ENCODE assay signal across 22 cellular contexts in the genomic region with DNA sequence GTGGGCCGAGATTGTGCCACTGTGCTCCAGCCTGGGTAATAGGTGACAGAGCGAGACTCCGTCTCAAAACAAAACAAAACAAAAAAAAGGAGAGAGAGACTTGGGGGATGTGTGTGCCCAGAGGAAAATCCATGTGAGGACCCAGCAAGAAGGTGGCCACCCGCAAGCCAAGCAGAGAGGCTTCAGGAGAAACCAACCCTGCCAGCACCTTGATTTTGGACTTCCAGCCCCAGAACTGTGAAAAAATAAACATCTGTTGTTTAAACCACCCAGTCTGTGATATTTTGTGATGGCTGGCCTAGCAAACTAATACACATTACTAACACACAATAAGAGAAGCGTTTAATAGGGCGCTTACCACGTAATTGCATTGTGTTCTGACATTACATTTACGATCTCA. TPM values are rescaled to one million over a fixed set of nuclear protein-coding genes. Genes with fewer than 3 reads are reported as not detected.
DNase-seq lines count a peak whose midpoint lies in the region; ATAC-seq, FAIRE-seq and TF ChIP-seq lines count a peak whose summit lies in the region.
"Had no signal": no experiment of that assay in that cellular context is flagged by ENCODE, and none has a peak within 500 bp of the region (broad histone marks: within the 10 kb centered on the region; RNA-seq: fewer than 3 reads in every experiment).

No MANE protein-coding gene starts in this region.

- DNase-seq in HepG2 (ENCODE audit: low spot score) (no peak), right lobe of liver (no peak), hepatocyte (ENCODE audit: low spot score) (no peak), prostate gland (ENCODE audit: low spot score) (no peak), uterus (no peak), amygdala (lab: John Stamatoyannopoulos, UW) (no peak), GM19240 (ENCODE audit: insufficient read length, low spot score) (no peak)
- DNase-seq: activated CD4-positive, alpha-beta T cell treated with anti-CD3 and anti-CD28 coated beads, Interleukin-2, amount 10 ng/mL, durations not matched to agents 24 days and 14 days; activated naive CD4-positive, alpha-beta T cell treated with anti-CD3 and anti-CD28 coated beads, Interleukin-2, amount 10 ng/mL, durations not matched to agents 7 days and 5 days; activated T-cell treated with anti-CD3 and anti-CD28 coated beads, Interleukin-2, amount 50 U/mL, for 72 hours; amniotic stem cell; BE2C; caudate nucleus; NCI-H1092; NCI-H187 treated with DMSO at 0.1 percent for 48 hours; NCI-H226; NCI-H748 treated with DMSO at 0.1 percent for 48 hours had no signal

- H3K36me3 ChIP-seq in HepG2 (replicated peaks in 1 of 2; ENCODE audit: control insufficient read depth in 1 of 2, insufficient read depth in 2 of 2, low read length in 2 of 2) (no peaks in the 10 kb centered on the region), right lobe of liver (no peaks in the 10 kb centered on the region), hepatocyte (replicated peaks; ENCODE audit: insufficient read depth, low read depth) (no peaks in the 10 kb centered on the region), prostate gland (no peaks in the 10 kb centered on the region), uterus (no peaks in the 10 kb centered on the region)
- H3K36me3 ChIP-seq: BE2C, vagina had no signal

- WGBS in HepG2 (ENCODE audit: low lambda C conversion rate): 77% methylated on average over 8 of the region's 8 CpGs
- WGBS in right lobe of liver (ENCODE audit: insufficient coverage, low coverage, low lambda C conversion rate, missing lambda C conversion rate): 94% methylated on average over 8 of the region's 8 CpGs
- 92% methylated on average over 8 of the region's 8 CpGs for WGBS in hepatocyte (ENCODE audit: low lambda C conversion rate, missing lambda C conversion rate)
- WGBS in prostate gland: 91% methylated on average over 8 of the region's 8 CpGs

- H3K4me2 ChIP-seq in HepG2 (ENCODE audit: low read depth, low read length) (peak overlapping the region; percentile 21; the same call in 1 of the 2 replicates), hepatocyte (no peak overlapping the region)

- no peak overlapping the region for H3K27ac ChIP-seq in HepG2 (ENCODE audit: extremely low read length, insufficient read depth, low read length)
- H3K27ac ChIP-seq in right lobe of liver: no peak overlapping the region
- H3K27ac ChIP-seq in hepatocyte: peak overlapping the region; percentile 90
- H3K27ac ChIP-seq in prostate gland: peak overlapping the region; percentile 80 to 98
- H3K27ac ChIP-seq in uterus: peak overlapping the region; percentile 96 to 97
- H3K27ac ChIP-seq: vagina, VCaP had no signal

- TF ChIP-seq EP300 in HepG2 (IDR thresholded peaks at IDR 0.05; ENCODE audit: low read depth in 2 of 2, low read length in 2 of 2) (no peak), HepG2 (CRISPR knock-in tag; IDR thresholded peaks at IDR 0.05; ENCODE audit: borderline replicate concordance) (no peak)

- H3K79me2 ChIP-seq in HepG2 (ENCODE audit: insufficient read depth, low read length): no peaks in the 10 kb centered on the region
- H3K79me2 ChIP-seq in hepatocyte: no peaks in the 10 kb centered on the region

- H3K4me1 ChIP-seq in HepG2 (ENCODE audit: insufficient read depth, low read length) (peaks cover 68% of the 10 kb centered on the region), right lobe of liver (peaks cover 0 to 9% (median 2%) of the 10 kb centered on the region in 4 donors), hepatocyte (ENCODE audit: insufficient read depth) (peaks cover 12% of the 10 kb centered on the region), prostate gland (replicated peaks) (peaks cover 13% of the 10 kb centered on the region), uterus (peaks cover 0 to 17% of the 10 kb centered on the region in 2 donors)

- H4K20me1 ChIP-seq in HepG2 (ENCODE audit: insufficient read depth, low read length) (no peaks in the 10 kb centered on the region), hepatocyte (ENCODE audit: insufficient read depth, poor library complexity, severe bottlenecking) (no peaks in the 10 kb centered on the region)

- H3K27me3 ChIP-seq in HepG2 (ENCODE audit: control insufficient read depth in 1 of 2, insufficient read depth in 2 of 2, low read length in 2 of 2): no peaks in the 10 kb centered on the region; a peak in 1 of 5 replicates
- no peaks in the 10 kb centered on the region for H3K27me3 ChIP-seq in right lobe of liver
- no peaks in the 10 kb centered on the region for H3K27me3 ChIP-seq in hepatocyte
- H3K27me3 ChIP-seq in prostate gland (replicated peaks; ENCODE audit: insufficient read depth): no peaks in the 10 kb centered on the region
- H3K27me3 ChIP-seq in uterus: no peaks in the 10 kb centered on the region
- H3K27me3 ChIP-seq: BE2C, vagina had no signal

- no peak for TF ChIP-seq RAD21 in HepG2 (CRISPR knock-in tag; IDR thresholded peaks at IDR 0.05)

- BruUV-seq in HepG2 (replicated peaks; lab: Mats Ljungman, UMichigan): no TSS peak

- H3K9ac ChIP-seq in HepG2 (ENCODE audit: insufficient read depth, low read depth, low read length): no peak overlapping the region

- H3K4me3 ChIP-seq in HepG2 (replicated peaks in 1 of 3; ENCODE audit: insufficient read depth in 1 of 3, low read depth in 2 of 3, low read length in 3 of 3) (no peak overlapping the region), right lobe of liver (no peak overlapping the region), hepatocyte (no peak overlapping the region), prostate gland (no peak overlapping the region), uterus (no peak overlapping the region)
- H3K4me3 ChIP-seq: vagina had no signal

- intact Hi-C loops in HepG2 (cut with micrococcal nuclease; ENCODE audit: unreplicated experiment) (no loop called here), right lobe of liver (cut with DNase I) (no loop called here), prostate gland (cut with DNase I) (no loop called here), uterus (cut with DNase I; ENCODE audit: low total_unique reads) (loop anchor here (10.0 kb wide), 1 partner anchor 135 kb away; no protein-coding TSS in a partner anchor)

- in situ Hi-C loops in HepG2 (cut with HindIII; ENCODE audit: extremely low pct_ligation_motif_present, low pct_unique_long_range_greater_than_20kb): no loop called here

- H3K9me3 ChIP-seq in HepG2 (ENCODE audit: low read length): no peaks in the 10 kb centered on the region
- no peaks in the 10 kb centered on the region for H3K9me3 ChIP-seq in right lobe of liver
- H3K9me3 ChIP-seq in hepatocyte (ENCODE audit: low read depth): no peaks in the 10 kb centered on the region
- H3K9me3 ChIP-seq in prostate gland: no peaks in the 10 kb centered on the region
- no peaks in the 10 kb centered on the region for H3K9me3 ChIP-seq in uterus
- H3K9me3 ChIP-seq: BE2C, vagina had no signal

- no peak overlapping the region for H2AFZ ChIP-seq in HepG2 (ENCODE audit: low read length)
- H2AFZ ChIP-seq in hepatocyte: no peak overlapping the region

- ATAC-seq in HepG2 (no peak), right lobe of liver (no peak), HG02798 (IDR thresholded peaks at IDR 0.05; ENCODE audit: poor library complexity, unreplicated experiment) (no peak)
- ATAC-seq: activated T-cell treated with anti-CD3 and anti-CD28 coated beads, Interleukin-2, amount 50 U/mL, for 72 hours; Right ventricle myocardium inferior had no signal

- FAIRE-seq in HepG2 (lab: Jason Lieb, UNC): no peak
- FAIRE-seq: GM12891 had no signal

- TF ChIP-seq CTCF in HepG2 (CRISPR knock-in tag; IDR thresholded peaks at IDR 0.05) (no peak), right lobe of liver (IDR thresholded peaks at IDR 0.05) (no peak), hepatocyte (IDR thresholded peaks at IDR 0.05; ENCODE audit: poor library complexity) (no peak), prostate gland (IDR thresholded peaks at IDR 0.05) (no peak), uterus (IDR thresholded peaks at IDR 0.05) (no peak)

- no peak for TF ChIP-seq POLR2A in HepG2 (IDR thresholded peaks at IDR 0.05; ENCODE audit: insufficient read depth in 1 of 2, low read depth in 2 of 2, low read length in 2 of 2)
- TF ChIP-seq POLR2A in right lobe of liver (IDR thresholded peaks at IDR 0.05): no peak
- TF ChIP-seq POLR2A in prostate gland (IDR thresholded peaks at IDR 0.05): no peak
- no peak for TF ChIP-seq POLR2A in uterus (IDR thresholded peaks at IDR 0.05)

- CTCF ChIA-PET in HepG2 (lab: Yijun Ruan, JAX; ENCODE audit: low intra/inter-chr PET ratio, low total read pairs): no interaction called here

- no peaks in the 10 kb centered on the region for H3K9me2 ChIP-seq in hepatocyte (replicated peaks; ENCODE audit: insufficient read depth)

- POLR2A ChIA-PET in HepG2 (lab: Yijun Ruan, JAX): interaction anchor here (1.0 to 2.1 kb wide), 7 partner anchors 22 to 110 kb away, joined by 3 to 7 read pairs (median 4); a partner anchor contains a TSS

RNA-seq across cellular contexts. Expression of a gene that starts 21.2 kb away (rescaled TPM):
- 41.4 and 61.4 TPM in 2 replicates for total RNA-seq in HepG2 (2016; rRNA removed; fragmentation: Illumina TruSeq; extraction: Trizol)
- 25.1 and 26.3 TPM in 2 replicates for total RNA-seq in HepG2 (2016; cell fraction: cytosol; rRNA removed; fragmentation: Illumina TruSeq; extraction: Trizol; ENCODE audit: low read depth)
- total RNA-seq in HepG2 (2016; cell fraction: insoluble cytoplasmic fraction; rRNA removed; fragmentation: Illumina TruSeq; extraction: Trizol): 43.5 and 58.4 TPM in 2 replicates
- 41.6 and 41.7 TPM in 2 replicates for total RNA-seq in HepG2 (2016; cell fraction: membrane; rRNA removed; fragmentation: Illumina TruSeq; extraction: Trizol)
- 22.3 and 24.9 TPM in 2 replicates for total RNA-seq in HepG2 (2016; cell fraction: nucleus; rRNA removed; fragmentation: Illumina TruSeq; extraction: Trizol)
- polyA plus RNA-seq in HepG2 (2011; rRNA removed): 109 and 110 TPM in 2 replicates
- 154 and 163 TPM in 2 replicates for polyA plus RNA-seq in HepG2 (2011; cell fraction: cytosol; rRNA removed)
- 73.0 and 74.6 TPM in 2 replicates for polyA plus RNA-seq in HepG2 (2011; cell fraction: nucleus; rRNA removed)
- 58.3 and 59.9 TPM in 2 replicates for polyA plus RNA-seq in HepG2 (2012)
- polyA plus RNA-seq in HepG2 (2016; cell fraction: cytosol; fragmentation: Illumina TruSeq; extraction: Trizol; ENCODE audit: low read depth): 60.8 and 72.4 TPM in 2 replicates
- 152 and 166 TPM in 2 replicates for polyA plus RNA-seq in HepG2 (2016; cell fraction: insoluble cytoplasmic fraction; fragmentation: Illumina TruSeq; extraction: Trizol; ENCODE audit: low read depth)
- 76.6 and 79.8 TPM in 2 replicates for polyA plus RNA-seq in HepG2 (2016; cell fraction: membrane; fragmentation: Illumina TruSeq; extraction: Trizol; ENCODE audit: low read depth)
- polyA plus RNA-seq in HepG2 (2016; cell fraction: nucleus; fragmentation: Illumina TruSeq; extraction: Trizol; ENCODE audit: insufficient read depth, low read depth): 71.7 and 73.1 TPM in 2 replicates
- 73.8 and 91.5 TPM in 2 replicates for polyA minus RNA-seq in HepG2 (2011; rRNA and poly(A)+ RNA removed; ENCODE audit: low replicate concordance)
- 34.7 and 35.7 TPM in 2 replicates for polyA minus RNA-seq in HepG2 (2011; cell fraction: cytosol; rRNA and poly(A)+ RNA removed)
- 19.7 and 25.7 TPM in 2 replicates for polyA minus RNA-seq in HepG2 (2011; cell fraction: nucleus; rRNA and poly(A)+ RNA removed)
- 10 to 100 TPM; 56.0 to 94.8 (median 67.2) TPM for total RNA-seq in right lobe of liver
- 42.6 and 52.9 TPM in 2 replicates for total RNA-seq in hepatocyte
- polyA plus RNA-seq in hepatocyte: 129 and 131 TPM in 2 replicates
- 100 to 1,000 TPM in 1 of 2 donors, 10 to 100 TPM in 1; 74.3 to 148 TPM for total RNA-seq in prostate gland
- total RNA-seq in uterus: 10 to 100 TPM; 14.4 to 56.4 (median 17.8) TPM

RNA-seq across cellular contexts. Expression of a gene that starts 46.6 kb away (rescaled TPM):
- total RNA-seq in HepG2 (2016; rRNA removed; fragmentation: Illumina TruSeq; extraction: Trizol): 20.8 and 28.1 TPM in 2 replicates
- total RNA-seq in HepG2 (2016; cell fraction: cytosol; rRNA removed; fragmentation: Illumina TruSeq; extraction: Trizol; ENCODE audit: low read depth): 7.3 and 8.2 TPM in 2 replicates
- total RNA-seq in HepG2 (2016; cell fraction: insoluble cytoplasmic fraction; rRNA removed; fragmentation: Illumina TruSeq; extraction: Trizol): 20.3 and 27.3 TPM in 2 replicates
- 21.0 and 23.1 TPM in 2 replicates for total RNA-seq in HepG2 (2016; cell fraction: membrane; rRNA removed; fragmentation: Illumina TruSeq; extraction: Trizol)
- 36.0 and 41.8 TPM in 2 replicates for total RNA-seq in HepG2 (2016; cell fraction: nucleus; rRNA removed; fragmentation: Illumina TruSeq; extraction: Trizol)
- polyA plus RNA-seq in HepG2 (2011; rRNA removed): 8.6 and 9.3 TPM in 2 replicates
- 6.1 and 7.7 TPM in 2 replicates for polyA plus RNA-seq in HepG2 (2011; cell fraction: cytosol; rRNA removed)
- 13.7 and 15.2 TPM in 2 replicates for polyA plus RNA-seq in HepG2 (2011; cell fraction: nucleus; rRNA removed)
- polyA plus RNA-seq in HepG2 (2012): 14.0 and 17.1 TPM in 2 replicates
- polyA plus RNA-seq in HepG2 (2016; cell fraction: cytosol; fragmentation: Illumina TruSeq; extraction: Trizol; ENCODE audit: low read depth): 4.4 and 4.5 TPM in 2 replicates
- polyA plus RNA-seq in HepG2 (2016; cell fraction: insoluble cytoplasmic fraction; fragmentation: Illumina TruSeq; extraction: Trizol; ENCODE audit: low read depth): 24.5 and 29.9 TPM in 2 replicates
- polyA plus RNA-seq in HepG2 (2016; cell fraction: membrane; fragmentation: Illumina TruSeq; extraction: Trizol; ENCODE audit: low read depth): 14.7 and 14.9 TPM in 2 replicates
- 46.8 and 52.4 TPM in 2 replicates for polyA plus RNA-seq in HepG2 (2016; cell fraction: nucleus; fragmentation: Illumina TruSeq; extraction: Trizol; ENCODE audit: insufficient read depth, low read depth)
- 15.6 and 23.7 TPM in 2 replicates for polyA minus RNA-seq in HepG2 (2011; rRNA and poly(A)+ RNA removed; ENCODE audit: low replicate concordance)
- 11.4 and 13.1 TPM in 2 replicates for polyA minus RNA-seq in HepG2 (2011; cell fraction: cytosol; rRNA and poly(A)+ RNA removed)
- 8.6 and 10.9 TPM in 2 replicates for polyA minus RNA-seq in HepG2 (2011; cell fraction: nucleus; rRNA and poly(A)+ RNA removed)
- 10 to 100 TPM in 4 of 6 experiments, 1 to 10 TPM in 2; 9.6 to 14.0 (median 11.8) TPM for total RNA-seq in right lobe of liver
- 4.9 and 8.5 TPM in 2 replicates for total RNA-seq in hepatocyte
- 7.7 and 9.7 TPM in 2 replicates for polyA plus RNA-seq in hepatocyte
- total RNA-seq in prostate gland: 10 to 100 TPM; 24.7 to 33.7 TPM
- total RNA-seq in uterus: 10 to 100 TPM in 2 of 4 donors, 1 to 10 TPM in 1, under 1 TPM in 1; 0.29 to 24.7 (median 9.5) TPM

Comparison
In these comparisons a context has a peak if more than half of its experiments do, and no peak if none do; other contexts are left out.
1. H3K27ac ChIP-seq: peak in hepatocyte (single experiment), prostate gland (2 of 2) and uterus (2 of 2); none in HepG2 (single experiment) and right lobe of liver (0 of 3).